In the genomic region with DNA sequence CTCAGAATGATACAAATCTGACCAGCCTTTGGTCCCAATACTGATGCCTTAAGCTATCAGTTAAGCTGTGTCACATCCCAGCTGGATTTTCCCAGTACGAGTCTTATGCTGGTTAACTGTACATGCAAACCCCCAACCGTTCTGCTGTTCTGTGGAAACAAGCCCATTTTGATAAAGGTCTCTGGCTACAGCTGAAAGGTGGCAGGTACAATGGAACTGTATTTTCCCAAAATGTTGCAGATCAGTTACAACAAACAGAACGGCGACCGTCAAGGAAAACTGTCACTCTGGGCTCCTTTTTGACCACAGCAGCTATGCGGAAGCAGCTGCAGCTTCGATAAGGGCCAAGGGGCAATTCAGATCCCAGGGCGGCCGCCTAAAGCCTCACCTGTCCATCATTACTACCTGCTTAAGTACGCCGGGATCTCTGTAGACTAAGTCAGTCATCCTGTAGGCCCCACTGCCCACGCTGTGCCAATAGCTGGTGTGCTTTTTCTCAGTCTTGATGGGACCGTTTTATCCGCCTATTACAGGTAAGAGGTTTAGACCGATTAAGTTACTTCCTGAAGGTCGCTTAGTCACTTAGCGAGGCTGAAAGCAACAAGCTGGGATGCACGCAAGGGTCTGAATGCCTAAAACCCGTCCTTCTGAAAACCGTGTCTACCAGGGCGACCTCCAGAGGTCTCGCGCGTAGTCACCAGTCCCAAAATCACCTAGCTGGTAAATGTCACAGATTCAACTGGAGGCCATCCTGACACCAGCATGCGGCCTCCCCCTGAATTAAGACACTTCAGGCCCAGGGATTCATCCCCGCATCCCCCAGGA, we compare ENCODE assay signal across 7 cellular contexts. TPM values are rescaled to one million over a fixed set of nuclear protein-coding genes. Genes with fewer than 3 reads are reported as not detected.
DNase-seq lines count a peak whose midpoint lies in the region; ATAC-seq and TF ChIP-seq lines count a peak whose summit lies in the region.

No MANE protein-coding gene starts in this region.

- H3K4me1 Mint-ChIP-seq in stimulated activated naive CD8-positive, alpha-beta T cell treated with anti-CD3 and anti-CD28 coated beads, Interleukin-15, Interleukin-2, amounts not matched to agents 100 ng/mL and 50 ng/mL, for 24 hours (ENCODE audit: low read depth) = peaks cover 36% of the 10 kb centered on the region

- H3K9me3 ChIP-seq in endocrine pancreas (ENCODE audit: control insufficient read depth, low read length) (no peaks in the 10 kb centered on the region), mucosa of descending colon (no peaks in the 10 kb centered on the region)

- H3K4me3 ChIP-seq in GM12864 (ENCODE audit: low read depth, low read length) (peak overlapping the region; percentile 64), NB4 (ENCODE audit: low read depth, low read length) (peak overlapping the region; percentile 100), endocrine pancreas (ENCODE audit: control insufficient read depth, insufficient read depth, low read length) (peak overlapping the region; percentile 83), mucosa of descending colon (peak overlapping the region; percentile 76)

- peak; percentile 54 for ATAC-seq in mucosa of descending colon

- H3K4me3 Mint-ChIP-seq in stimulated activated naive CD8-positive, alpha-beta T cell treated with anti-CD3 and anti-CD28 coated beads, Interleukin-15, Interleukin-2, amounts not matched to agents 100 ng/mL and 50 ng/mL, for 24 hours = peak overlapping the region; percentile 97

- TF ChIP-seq CTCF in GM12864 (IDR thresholded peaks at IDR 0.05; ENCODE audit: low read depth, low read length, missing control alignments) (peak; percentile 44), NB4 (IDR thresholded peaks at IDR 0.05; ENCODE audit: low read depth, low read length) (no peak), mucosa of descending colon (IDR thresholded peaks at IDR 0.05) (no peak)

- peaks cover 49% of the 10 kb centered on the region for H3K36me3 Mint-ChIP-seq in stimulated activated naive CD8-positive, alpha-beta T cell treated with anti-CD3 and anti-CD28 coated beads, Interleukin-15, Interleukin-2, amounts not matched to agents 100 ng/mL and 50 ng/mL, for 24 hours (ENCODE audit: low read depth)

- TF ChIP-seq POLR2A in NB4 (IDR thresholded peaks at IDR 0.05; ENCODE audit: extremely low read depth, insufficient read length) = no peak

- no peaks in the 10 kb centered on the region for H3K27me3 Mint-ChIP-seq in stimulated activated naive CD8-positive, alpha-beta T cell treated with anti-CD3 and anti-CD28 coated beads, Interleukin-15, Interleukin-2, amounts not matched to agents 100 ng/mL and 50 ng/mL, for 24 hours

- H3K36me3 ChIP-seq in endocrine pancreas (ENCODE audit: control insufficient read depth, insufficient read depth, low read length) (peaks cover 5% of the 10 kb centered on the region), mucosa of descending colon (ENCODE audit: low read depth) (no peaks in the 10 kb centered on the region)

- intact Hi-C loops in mucosa of descending colon (cut with DNase I, micrococcal nuclease) = no loop called here

- H3K27me3 ChIP-seq in endocrine pancreas (ENCODE audit: control insufficient read depth, insufficient read depth, low read length) = no peaks in the 10 kb centered on the region

- H3K4me1 ChIP-seq in endocrine pancreas (ENCODE audit: control insufficient read depth, insufficient read depth, low read length) (no peaks in the 10 kb centered on the region), mucosa of descending colon (ENCODE audit: low read depth) (peaks cover 13% of the 10 kb centered on the region)

- H3K27ac Mint-ChIP-seq in stimulated activated naive CD8-positive, alpha-beta T cell treated with anti-CD3 and anti-CD28 coated beads, Interleukin-15, Interleukin-2, amounts not matched to agents 100 ng/mL and 50 ng/mL, for 24 hours = peak overlapping the region; percentile 96

- DNase-seq in GM12864 (ENCODE audit: low read depth) (no peak), H4 (ENCODE audit: low spot score) (peak; percentile 56), NB4 (ENCODE audit: low read depth) (peak; percentile 71), mucosa of descending colon (peak; percentile 67 to 75 (median 73))
- peak; percentile 67 to 68 for DNase-seq in activated CD4-positive, alpha-beta T cell treated with anti-CD3 and anti-CD28 coated beads for 4 hours

- no peaks in the 10 kb centered on the region for H3K9me3 Mint-ChIP-seq in stimulated activated naive CD8-positive, alpha-beta T cell treated with anti-CD3 and anti-CD28 coated beads, Interleukin-15, Interleukin-2, amounts not matched to agents 100 ng/mL and 50 ng/mL, for 24 hours

- peak overlapping the region; percentile 97 for H3K9ac ChIP-seq in endocrine pancreas (ENCODE audit: control insufficient read depth, insufficient read depth, low read length)

RNA-seq across cellular contexts. Expression of a gene that starts 11.1 kb away (rescaled TPM):
- total RNA-seq in H4 (2014; rRNA removed; shearing (Covaris generic)) = not detected in 2 replicates
- total RNA-seq in mucosa of descending colon = 1 to 10 TPM; 3.5 to 5.9 (median 3.8) TPM

RNA-seq across cellular contexts. Expression of a gene that starts 28.0 kb away (rescaled TPM):
- total RNA-seq in H4 (2014; rRNA removed; shearing (Covaris generic)) = 25.6 and 25.8 TPM in 2 replicates
- 10 to 100 TPM; 13.1 to 20.9 (median 16.0) TPM for total RNA-seq in mucosa of descending colon
